ENCODE assay signal across 16 cellular contexts in genomic region chr6:50936277-50936681, GRCh38.
DNase-seq lines count a peak whose midpoint lies in the region; ATAC-seq and TF ChIP-seq lines count a peak whose summit lies in the region.
"Had no signal": no experiment of that assay in that cellular context is flagged by ENCODE, and none has a peak within 500 bp of the region (broad histone marks: within the 10 kb centered on the region; RNA-seq: fewer than 3 reads in every experiment).

No MANE protein-coding gene starts in this region.

- no peak for TF ChIP-seq CTCF in HFFc6 (IDR thresholded peaks at IDR 0.05)
- TF ChIP-seq CTCF in CD4-positive, alpha-beta T cell (IDR thresholded peaks at IDR 0.05) = no peak

- no peaks in the 10 kb centered on the region for H3K4me1 Mint-ChIP-seq in HFFc6 (ENCODE audit: low read depth)
- no peaks in the 10 kb centered on the region for H3K4me1 Mint-ChIP-seq in CD4-positive, alpha-beta T cell (ENCODE audit: low read depth)
- H3K4me1 Mint-ChIP-seq: naive B cell had no signal

- H3K4me3 Mint-ChIP-seq in HFFc6 = no peak overlapping the region
- no peak overlapping the region for H3K4me3 Mint-ChIP-seq in CD4-positive, alpha-beta T cell
- H3K4me3 Mint-ChIP-seq: CD8-positive, alpha-beta T cell; naive B cell had no signal

- H3K27ac ChIP-seq in skeletal muscle tissue (ENCODE audit: low read depth, low read length) = peak overlapping the region; percentile 36
- no peak overlapping the region for H3K27ac ChIP-seq in CD4-positive, alpha-beta T cell (ENCODE audit: low read depth, low read length)
- H3K27ac ChIP-seq: WERI-Rb-1 had no signal

- H3K9me3 ChIP-seq in skeletal muscle tissue (ENCODE audit: control insufficient read depth in 3 of 3, low read length in 3 of 3) = no peaks in the 10 kb centered on the region
- no peaks in the 10 kb centered on the region for H3K9me3 ChIP-seq in CD4-positive, alpha-beta T cell (ENCODE audit: control insufficient read depth, low read length)

- CTCF ChIA-PET in CD4-positive, alpha-beta T cell (lab: Charles Lee) = no interaction called here

- peaks cover 1% of the 10 kb centered on the region; the same call in 1 of the 2 replicates for H3K27me3 Mint-ChIP-seq in HFFc6 (ENCODE audit: insufficient read depth)
- no peaks in the 10 kb centered on the region for H3K27me3 Mint-ChIP-seq in CD4-positive, alpha-beta T cell
- H3K27me3 Mint-ChIP-seq: naive B cell had no signal

- no peaks in the 10 kb centered on the region for H3K27me3 ChIP-seq in skeletal muscle tissue (ENCODE audit: control insufficient read depth in 3 of 3, insufficient read depth in 3 of 3, low read length in 3 of 3)
- no peaks in the 10 kb centered on the region for H3K27me3 ChIP-seq in CD4-positive, alpha-beta T cell (ENCODE audit: control insufficient read depth, insufficient read depth, low read length)

- no peak overlapping the region for H3K4me3 ChIP-seq in skeletal muscle tissue (ENCODE audit: low read length in 3 of 3)

- H3K27ac Mint-ChIP-seq in HFFc6 = no peak overlapping the region
- H3K27ac Mint-ChIP-seq in CD4-positive, alpha-beta T cell = no peak overlapping the region
- H3K27ac Mint-ChIP-seq: CD8-positive, alpha-beta T cell; naive B cell had no signal

- no peaks in the 10 kb centered on the region for H3K4me1 ChIP-seq in skeletal muscle tissue (ENCODE audit: control insufficient read depth in 3 of 3, insufficient read depth in 3 of 3, low read length in 3 of 3)

- in situ Hi-C loops in KBM-7 (cut with MboI; ENCODE audit: low pct_unique_long_range_greater_than_20kb, low sequenced_read_pairs) = no loop called here

- POLR2A ChIA-PET in CD4-positive, alpha-beta T cell (lab: Charles Lee) = no interaction called here

- intact Hi-C loops in CD4-positive, alpha-beta T cell (cut with DNase I, micrococcal nuclease) = no loop called here

- H3K36me3 Mint-ChIP-seq in HFFc6 (ENCODE audit: low read depth) = no peaks in the 10 kb centered on the region
- no peaks in the 10 kb centered on the region for H3K36me3 Mint-ChIP-seq in CD4-positive, alpha-beta T cell (ENCODE audit: low read depth)
- H3K36me3 Mint-ChIP-seq: CD8-positive, alpha-beta T cell; naive B cell had no signal

- H3K9me3 Mint-ChIP-seq in HFFc6 = peaks cover 16% of the 10 kb centered on the region
- H3K9me3 Mint-ChIP-seq in CD4-positive, alpha-beta T cell = no peaks in the 10 kb centered on the region

- H3K36me3 ChIP-seq in skeletal muscle tissue (ENCODE audit: control insufficient read depth in 3 of 3, insufficient read depth in 3 of 3, low read length in 3 of 3) = no peaks in the 10 kb centered on the region
- H3K36me3 ChIP-seq: WERI-Rb-1 had no signal

- ATAC-seq in CD4-positive, alpha-beta T cell (ENCODE audit: poor library complexity) = no peak
- ATAC-seq: CD8-positive, alpha-beta T cell; HepG2; right cardiac atrium; stimulated activated naive CD8-positive, alpha-beta T cell treated with anti-CD3 and anti-CD28 coated beads, Interleukin-15, Interleukin-2, amounts not matched to agents 100 U/mL and 50 U/mL, for 24 hours had no signal

- H3K9ac ChIP-seq in skeletal muscle tissue (ENCODE audit: low read depth in 1 of 3, low read length in 3 of 3) = no peak overlapping the region

- DNase-seq in KBM-7 = peak; percentile 25
- peak; percentile 1 for DNase-seq in RPMI7951 (ENCODE audit: low read depth)
- peak; percentile 16 for DNase-seq in fibroblast of the conjunctiva (ENCODE audit: low read depth)
- DNase-seq in HFFc6 = no peak
- DNase-seq in D341Med (ENCODE audit: low spot score) = no peak
- DNase-seq in activated CD8-positive, alpha-beta memory T cell treated with anti-CD3 and anti-CD28 coated beads for 24 hours = no peak
- no peak for DNase-seq in CD4-positive, alpha-beta T cell
- DNase-seq: activated effector memory CD4-positive, alpha-beta T cell treated with anti-CD3 and anti-CD28 coated beads, Interleukin-2, amount 50 U/mL, for 16 hours; CD8-positive, alpha-beta T cell; naive B cell; NK-92 treated with Interleukin-12 subunit alpha and Interleukin-12 subunit beta, amount 100 ng/mL, for 24 hours; stimulated activated naive CD8-positive, alpha-beta T cell treated with anti-CD3 and anti-CD28 coated beads, Interleukin-15, Interleukin-2, amounts not matched to agents 100 U/mL and 50 U/mL, for 24 hours; WERI-Rb-1 had no signal

Comparison
In these comparisons a context has a peak if more than half of its experiments do, and no peak if none do; other contexts are left out.
1. DNase-seq: peak in KBM-7 (single experiment), RPMI7951 (single experiment) and fibroblast of the conjunctiva (single experiment); none in HFFc6 (single experiment), D341Med (single experiment), activated CD8-positive, alpha-beta memory T cell treated with anti-CD3 and anti-CD28 coated beads for 24 hours (single experiment) and CD4-positive, alpha-beta T cell (0 of 10).